In the genomic region with DNA sequence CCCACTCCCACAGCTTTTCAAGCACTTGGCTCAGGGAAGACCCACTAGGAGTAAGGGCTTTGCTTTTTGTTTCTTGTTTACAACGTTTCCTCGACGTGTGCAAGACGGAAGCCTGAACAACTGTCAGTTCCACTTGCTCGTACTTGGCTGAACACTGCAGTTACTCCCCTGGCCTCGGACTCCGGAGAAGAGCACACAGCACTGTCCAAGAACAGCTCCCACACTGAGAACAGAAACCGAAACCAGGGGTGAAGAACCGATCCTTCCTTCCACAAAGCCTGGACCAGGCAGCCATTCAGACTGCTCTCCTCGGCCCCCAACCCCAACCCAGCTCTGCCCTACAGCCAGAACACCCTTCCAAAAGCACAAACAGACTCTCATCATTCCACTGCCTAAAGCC, we compare ENCODE assay signal across 8 cellular contexts. TPM values are rescaled to one million over a fixed set of nuclear protein-coding genes. Genes with fewer than 3 reads are reported as not detected.
A peak's percentile ranks its signal among the peaks of the same experiment; 100 is the strongest.
DNase-seq lines count a peak whose midpoint lies in the region; ATAC-seq and TF ChIP-seq lines count a peak whose summit lies in the region.

No MANE protein-coding gene starts in this region.

- peak overlapping the region; percentile 65 to 88 (median 87) for H3K27ac ChIP-seq in gastrocnemius medialis

- peak overlapping the region; percentile 63 for H3K27ac Mint-ChIP-seq in activated naive CD8-positive, alpha-beta T cell treated with anti-CD3 and anti-CD28 coated beads, Interleukin-2, amount 50 U/mL, for 24 hours

- peak overlapping the region; percentile 54 to 66 (median 54) for H3K4me3 ChIP-seq in gastrocnemius medialis

- H3K27me3 Mint-ChIP-seq in activated naive CD8-positive, alpha-beta T cell treated with anti-CD3 and anti-CD28 coated beads, Interleukin-2, amount 50 U/mL, for 24 hours: no peaks in the 10 kb centered on the region

- peaks cover 83% of the 10 kb centered on the region for H3K4me1 Mint-ChIP-seq in activated naive CD8-positive, alpha-beta T cell treated with anti-CD3 and anti-CD28 coated beads, Interleukin-2, amount 50 U/mL, for 24 hours

- H3K36me3 ChIP-seq in gastrocnemius medialis: no peaks in the 10 kb centered on the region

- H3K9me3 ChIP-seq in gastrocnemius medialis: no peaks in the 10 kb centered on the region

- no peak for TF ChIP-seq POLR2A in gastrocnemius medialis (IDR thresholded peaks at IDR 0.05)

- no peaks in the 10 kb centered on the region for H3K27me3 ChIP-seq in gastrocnemius medialis

- no peak for TF ChIP-seq CTCF in gastrocnemius medialis (IDR thresholded peaks at IDR 0.05 in 4 of 5, conservative IDR thresholded peaks at IDR 0.05 in 1 of 5)

- peaks cover 19% of the 10 kb centered on the region for H3K36me3 Mint-ChIP-seq in activated naive CD8-positive, alpha-beta T cell treated with anti-CD3 and anti-CD28 coated beads, Interleukin-2, amount 50 U/mL, for 24 hours (ENCODE audit: low read depth)

- DNase-seq in GM03348 (ENCODE audit: low spot score) (peak; percentile 81), hepatic stellate cell (ENCODE audit: low spot score) (peak; percentile 88), gastrocnemius medialis (peak; percentile 60 to 71), NCI-H1048 (lab: John Stamatoyannopoulos, UW) (no peak), NCI-H2171 treated with DMSO at 0.1 percent for 48 hours (lab: John Stamatoyannopoulos, UW) (no peak), NCI-H146 treated with DMSO at 0.1 percent for 48 hours (lab: John Stamatoyannopoulos, UW; ENCODE audit: unreplicated experiment) (no peak)
- no peak for DNase-seq in activated naive CD8-positive, alpha-beta T cell treated with anti-CD3 and anti-CD28 coated beads, Interleukin-2, amount 50 U/mL, for 24 hours

- intact Hi-C loops in gastrocnemius medialis (cut with DNase I; ENCODE audit: low total_unique reads): no loop called here

- in situ Hi-C loops in gastrocnemius medialis (cut with MboI; ENCODE audit: low sequenced_read_pairs in 4 of 4): no loop called here

- no peaks in the 10 kb centered on the region for H3K9me3 Mint-ChIP-seq in activated naive CD8-positive, alpha-beta T cell treated with anti-CD3 and anti-CD28 coated beads, Interleukin-2, amount 50 U/mL, for 24 hours

- ATAC-seq in HG03342 (IDR thresholded peaks at IDR 0.05; ENCODE audit: unreplicated experiment) (peak; percentile 51), gastrocnemius medialis (peak; percentile 88 to 91)
- no peak for ATAC-seq in activated naive CD8-positive, alpha-beta T cell treated with anti-CD3 and anti-CD28 coated beads, Interleukin-2, amount 50 U/mL, for 24 hours

- H3K4me1 ChIP-seq in gastrocnemius medialis: peaks cover 91 to 96% of the 10 kb centered on the region in 2 donors

- H3K4me3 Mint-ChIP-seq in activated naive CD8-positive, alpha-beta T cell treated with anti-CD3 and anti-CD28 coated beads, Interleukin-2, amount 50 U/mL, for 24 hours: peak overlapping the region; percentile 74

RNA-seq across cellular contexts. Expression of gene IRF2, which starts 25.5 kb away (rescaled TPM):
- 10 to 100 TPM; 20.9 to 37.1 (median 32.8) TPM for total RNA-seq in gastrocnemius medialis

Comparison
In these comparisons a context has a peak if more than half of its experiments do, and no peak if none do; other contexts are left out.
1. DNase-seq: peak in GM03348 (single experiment), hepatic stellate cell (single experiment) and gastrocnemius medialis (2 of 2); none in activated naive CD8-positive, alpha-beta T cell treated with anti-CD3 and anti-CD28 coated beads, Interleukin-2, amount 50 U/mL, for 24 hours (single experiment), NCI-H1048 (single experiment), NCI-H2171 treated with DMSO at 0.1 percent for 48 hours (single experiment) and NCI-H146 treated with DMSO at 0.1 percent for 48 hours (single experiment).